Comparison of ENCODE assay signal across 13 cellular contexts in genomic region chr10:46526682-46527038, GRCh38. TPM values are rescaled to one million over a fixed set of nuclear protein-coding genes. Genes with fewer than 3 reads are reported as not detected.
DNase-seq lines count a peak whose midpoint lies in the region; ATAC-seq, FAIRE-seq and TF ChIP-seq lines count a peak whose summit lies in the region.
"Had no signal": no experiment of that assay in that cellular context is flagged by ENCODE, and none has a peak within 500 bp of the region (broad histone marks: within the 10 kb centered on the region; RNA-seq: fewer than 3 reads in every experiment).

No MANE protein-coding gene starts in this region.

- H3K27me3 ChIP-seq in suprapubic skin (no peaks in the 10 kb centered on the region), BE2C (no peaks in the 10 kb centered on the region)
- H3K27me3 ChIP-seq: SJCRH30 had no signal

- no peaks in the 10 kb centered on the region for H3K36me3 ChIP-seq in suprapubic skin
- no peaks in the 10 kb centered on the region for H3K36me3 ChIP-seq in BE2C
- H3K36me3 ChIP-seq: SJCRH30 had no signal

- no peak overlapping the region for H3K27ac Mint-ChIP-seq in activated T-cell treated with anti-CD3 and anti-CD28 coated beads, Interleukin-2, amount 50 U/mL, for 72 hours

- TF ChIP-seq POLR2A in suprapubic skin (IDR thresholded peaks at IDR 0.05): no peak

- no peak for TF ChIP-seq EP300 in suprapubic skin (IDR thresholded peaks at IDR 0.05)

- no peak overlapping the region for H3K27ac ChIP-seq in suprapubic skin
- H3K27ac ChIP-seq: SJCRH30 had no signal

- 36% methylated on average over 7 of the region's 7 CpGs for WGBS in suprapubic skin

- no peak for ATAC-seq in activated T-cell treated with anti-CD3 and anti-CD28 coated beads, Interleukin-2, amount 50 U/mL, for 72 hours (replicated peaks in 1 of 2)
- no peak for ATAC-seq in left cardiac atrium

- DNase-seq in activated T-cell treated with anti-CD3 and anti-CD28 coated beads, Interleukin-2, amount 50 U/mL, for 1 hour: peak; percentile 10
- DNase-seq in activated T-cell treated with anti-CD3 and anti-CD28 coated beads, Interleukin-2, amount 50 U/mL, for 72 hours: no peak
- DNase-seq in OCI-M1 (lab: John Stamatoyannopoulos, UW) (peak; percentile 17), left cardiac atrium (peak; percentile 24), suprapubic skin (ENCODE audit: low spot score in 2 of 2) (peak; percentile 62 to 76), BE2C (no peak), amniotic stem cell (lab: John Stamatoyannopoulos, UW) (no peak), D721Med (ENCODE audit: insufficient read length, low spot score) (no peak)
- DNase-seq: activated CD4-positive, alpha-beta T cell treated with anti-CD3 and anti-CD28 coated beads for 4 hours; amygdala; NCI-H2081 treated with DMSO at 0.1 percent for 48 hours; SJCRH30 had no signal

- H3K9me3 ChIP-seq in suprapubic skin (no peaks in the 10 kb centered on the region), BE2C (no peaks in the 10 kb centered on the region; the same call in 1 of the 2 replicates)
- H3K9me3 ChIP-seq: SJCRH30 had no signal

- TF ChIP-seq CTCF in suprapubic skin (IDR thresholded peaks at IDR 0.05) (no peak), BE2C (IDR thresholded peaks at IDR 0.05; ENCODE audit: low read depth, low read length) (no peak), D721Med (IDR thresholded peaks at IDR 0.05; ENCODE audit: insufficient read depth, missing control alignments) (no peak)

- no peaks in the 10 kb centered on the region for H3K4me1 Mint-ChIP-seq in activated T-cell treated with anti-CD3 and anti-CD28 coated beads, Interleukin-2, amount 50 U/mL, for 72 hours (ENCODE audit: low read depth)
- H3K4me1 Mint-ChIP-seq: neural crest cell had no signal

- intact Hi-C loops in left cardiac atrium (cut with DNase I): no loop called here

- no peaks in the 10 kb centered on the region for H3K36me3 Mint-ChIP-seq in activated T-cell treated with anti-CD3 and anti-CD28 coated beads, Interleukin-2, amount 50 U/mL, for 72 hours (ENCODE audit: insufficient read depth in 2 of 2)

- H3K4me1 ChIP-seq in suprapubic skin (peaks cover 21% of the 10 kb centered on the region), BE2C (peaks cover 8% of the 10 kb centered on the region)

- no peak for FAIRE-seq in D721Med (lab: Jason Lieb, UNC)

- no peak overlapping the region for H3K4me3 Mint-ChIP-seq in activated T-cell treated with anti-CD3 and anti-CD28 coated beads, Interleukin-2, amount 50 U/mL, for 72 hours
- H3K4me3 Mint-ChIP-seq: neural crest cell had no signal

- H3K4me3 ChIP-seq in suprapubic skin (no peak overlapping the region), BE2C (ENCODE audit: low read depth, low read length) (no peak overlapping the region)
- H3K4me3 ChIP-seq: SJCRH30 had no signal

- H3K27me3 Mint-ChIP-seq in activated T-cell treated with anti-CD3 and anti-CD28 coated beads, Interleukin-2, amount 50 U/mL, for 72 hours (ENCODE audit: low read depth): no peaks in the 10 kb centered on the region

- H3K9me3 Mint-ChIP-seq in activated T-cell treated with anti-CD3 and anti-CD28 coated beads, Interleukin-2, amount 50 U/mL, for 72 hours: no peaks in the 10 kb centered on the region
- H3K9me3 Mint-ChIP-seq: neural crest cell had no signal

RNA-seq across cellular contexts. Expression of gene GPRIN2, which starts 29.8 kb away (rescaled TPM):
- total RNA-seq in activated T-cell treated with anti-CD3 and anti-CD28 coated beads, Interleukin-2, amount 50 U/mL, for 72 hours: not detected
- total RNA-seq in left cardiac atrium (not detected), suprapubic skin (10 to 100 TPM; 32.8 to 61.2 (median 40.4) TPM)
- not detected for polyA plus RNA-seq in BE2C (2012; ENCODE audit: insufficient read depth, insufficient read length, low read depth)
- total RNA-seq: SJCRH30 had no signal

RNA-seq across cellular contexts. Expression of gene SYT15, which starts 52.3 kb away (rescaled TPM):
- total RNA-seq in activated T-cell treated with anti-CD3 and anti-CD28 coated beads, Interleukin-2, amount 50 U/mL, for 72 hours: 1 to 10 TPM in 1 of 2 donors, not detected in 1; 1.6 TPM
- total RNA-seq in left cardiac atrium: 1 to 10 TPM; 4.6 to 4.9 TPM
- total RNA-seq in suprapubic skin: 1 to 10 TPM in 3 of 4 donors, under 1 TPM in 1; 0.26 to 4.0 (median 2.6) TPM
- polyA plus RNA-seq in BE2C (2012; ENCODE audit: insufficient read depth, insufficient read length, low read depth): 1.4 TPM
- total RNA-seq: SJCRH30 had no signal

Comparison
In these comparisons a context has a peak if more than half of its experiments do, and no peak if none do; other contexts are left out.
1. DNase-seq: peak in activated T-cell treated with anti-CD3 and anti-CD28 coated beads, Interleukin-2, amount 50 U/mL, for 1 hour (single experiment), OCI-M1 (single experiment), left cardiac atrium (single experiment) and suprapubic skin (2 of 2); none in activated T-cell treated with anti-CD3 and anti-CD28 coated beads, Interleukin-2, amount 50 U/mL, for 72 hours (0 of 2), BE2C (single experiment), amniotic stem cell (single experiment) and D721Med (single experiment).
2. RNA of gene GPRIN2, which starts 29.8 kb away (total RNA-seq): 32.8 to 61.2 TPM in suprapubic skin; not detected in left cardiac atrium and not detected in activated T-cell treated with anti-CD3 and anti-CD28 coated beads, Interleukin-2, amount 50 U/mL, for 72 hours; every median in the first group is over 10 times any median in the second.